9 cellular contexts compared by ENCODE assay signal in the genomic region with DNA sequence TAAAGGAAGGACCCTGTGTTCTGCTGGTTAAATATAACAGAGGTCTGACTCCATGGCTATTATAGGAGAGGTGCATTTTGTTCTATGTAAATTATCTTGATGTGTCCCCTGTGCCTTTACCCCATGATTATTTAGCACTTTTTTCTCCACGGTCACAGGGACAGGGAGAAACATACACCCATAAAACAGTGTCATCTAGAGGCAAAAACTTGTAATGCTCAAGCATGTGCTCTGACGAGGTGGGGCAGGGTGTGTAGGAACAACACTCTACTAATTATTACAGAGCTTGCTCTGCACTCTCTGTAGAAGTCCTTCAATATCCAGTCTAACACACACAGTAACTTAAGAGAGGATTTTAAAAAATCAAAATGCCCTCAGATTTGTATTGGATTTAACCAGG.
A peak's percentile ranks its signal among the peaks of the same experiment; 100 is the strongest.
DNase-seq lines count a peak whose midpoint lies in the region; ATAC-seq and TF ChIP-seq lines count a peak whose summit lies in the region.
"Had no signal": no experiment of that assay in that cellular context is flagged by ENCODE, and none has a peak within 500 bp of the region (broad histone marks: within the 10 kb centered on the region; RNA-seq: fewer than 3 reads in every experiment).

No MANE protein-coding gene starts in this region.

- H3K27ac Mint-ChIP-seq in GM23338, result no peak overlapping the region
- H3K27ac Mint-ChIP-seq: activated T-cell treated with anti-CD3 and anti-CD28 coated beads, Interleukin-2, amount 50 U/mL, for 24 hours had no signal

- no peaks in the 10 kb centered on the region for H3K27me3 ChIP-seq in AG04450 (ENCODE audit: control insufficient read depth, insufficient read depth, low read length)
- H3K27me3 ChIP-seq in GM23338 (ENCODE audit: insufficient read depth), result no peaks in the 10 kb centered on the region
- no peaks in the 10 kb centered on the region for H3K27me3 ChIP-seq in WERI-Rb-1 (ENCODE audit: insufficient read depth, low read depth, severe bottlenecking)
- H3K27me3 ChIP-seq in H7 (ENCODE audit: control insufficient read depth, insufficient read depth, low read length), result no peaks in the 10 kb centered on the region

- H3K36me3 ChIP-seq in GM23338 (ENCODE audit: insufficient read depth), result no peaks in the 10 kb centered on the region
- H3K36me3 ChIP-seq in WERI-Rb-1, result peaks cover 4% of the 10 kb centered on the region
- no peaks in the 10 kb centered on the region for H3K36me3 ChIP-seq in H7 (replicated peaks; ENCODE audit: control insufficient read depth, insufficient read depth, low read length)

- POLR2A ChIA-PET in AG04450 (lab: Yijun Ruan, JAX), result no interaction called here

- ATAC-seq in GM23338, result peak; percentile 14
- ATAC-seq in HG03095 (IDR thresholded peaks at IDR 0.05; ENCODE audit: unreplicated experiment), result no peak

- H3K4me3 ChIP-seq in AG04450 (ENCODE audit: low read depth, low read length) (no peak overlapping the region), GM23338 (no peak overlapping the region), WERI-Rb-1 (ENCODE audit: low read depth, low read length) (no peak overlapping the region), H7 (ENCODE audit: insufficient read depth, low read depth, low read length) (no peak overlapping the region)

- CTCF ChIA-PET in AG04450 (lab: Charles Lee), result no interaction called here

- no peak for DNase-seq in AG04450 (ENCODE audit: low read depth, low spot score)
- DNase-seq in GM23338 (ENCODE audit: low spot score), result no peak
- DNase-seq in WERI-Rb-1, result no peak
- DNase-seq in kidney tubule cell (ENCODE audit: low spot score), result peak; percentile 53
- no peak for DNase-seq in NCI-H1092 (lab: John Stamatoyannopoulos, UW)
- no peak for DNase-seq in H7
- DNase-seq in DMS79 (lab: John Stamatoyannopoulos, UW), result no peak
- DNase-seq: activated T-cell treated with anti-CD3 and anti-CD28 coated beads, Interleukin-2, amount 50 U/mL, for 24 hours had no signal

- H3K27ac ChIP-seq in AG04450 (ENCODE audit: low read depth, low read length), result no peak overlapping the region
- H3K27ac ChIP-seq in GM23338 (ENCODE audit: low read depth), result no peak overlapping the region
- no peak overlapping the region for H3K27ac ChIP-seq in WERI-Rb-1

- H3K9me2 ChIP-seq in GM23338 (ENCODE audit: insufficient read depth), result no peaks in the 10 kb centered on the region

- H4K20me1 ChIP-seq in GM23338 (replicated peaks; ENCODE audit: insufficient read depth), result peaks cover under 1% of the 10 kb centered on the region; the same call in 1 of the 2 replicates

- no peak overlapping the region for H3K4me3 Mint-ChIP-seq in GM23338
- H3K4me3 Mint-ChIP-seq: activated T-cell treated with anti-CD3 and anti-CD28 coated beads, Interleukin-2, amount 50 U/mL, for 24 hours had no signal

- H3K9me3 ChIP-seq in AG04450 (ENCODE audit: control insufficient read depth, insufficient read depth, low read length), result no peaks in the 10 kb centered on the region
- H3K9me3 ChIP-seq in WERI-Rb-1 (ENCODE audit: severe bottlenecking), result no peaks in the 10 kb centered on the region

- H3K36me3 Mint-ChIP-seq in GM23338 (ENCODE audit: low read depth), result peaks cover 10% of the 10 kb centered on the region

- peaks cover 4% of the 10 kb centered on the region for H3K27me3 Mint-ChIP-seq in GM23338 (ENCODE audit: insufficient read depth, low read depth, poor library complexity)
- H3K27me3 Mint-ChIP-seq: activated T-cell treated with anti-CD3 and anti-CD28 coated beads, Interleukin-2, amount 50 U/mL, for 24 hours had no signal

- peaks cover 34% of the 10 kb centered on the region for H3K4me1 ChIP-seq in GM23338 (ENCODE audit: insufficient read depth)

- TF ChIP-seq CTCF in AG04450 (IDR thresholded peaks at IDR 0.05; ENCODE audit: low read depth, low read length) (0 out of 2 replicates have a peak, but pooled peaks have one; percentile 5), GM23338 (conservative IDR thresholded peaks at IDR 0.05; ENCODE audit: low read depth in 2 of 2) (peak; percentile 34 to 63; a peak in 3 of 4 replicates), WERI-Rb-1 (IDR thresholded peaks at IDR 0.05; ENCODE audit: low read depth, low read length) (peak; percentile 64)

- no peak overlapping the region for H2AFZ ChIP-seq in GM23338

- peaks cover 92% of the 10 kb centered on the region for H3K79me2 ChIP-seq in GM23338 (replicated peaks; ENCODE audit: insufficient read depth)

- no peaks in the 10 kb centered on the region for H3F3A ChIP-seq in GM23338 (replicated peaks; ENCODE audit: low read depth)

- peaks cover 48% of the 10 kb centered on the region for H3K4me1 Mint-ChIP-seq in GM23338

- H3K9me3 Mint-ChIP-seq in GM23338, result no peaks in the 10 kb centered on the region; the same call in 2 of the 3 replicates
- H3K9me3 Mint-ChIP-seq: activated T-cell treated with anti-CD3 and anti-CD28 coated beads, Interleukin-2, amount 50 U/mL, for 24 hours had no signal

- H3K4me2 ChIP-seq in GM23338, result no peak overlapping the region

TF ChIP-seq in GM23338, 12 proteins besides CTCF, POLR2A, EP300 and RAD21:
- TF ChIP-seq, protein P1, sequence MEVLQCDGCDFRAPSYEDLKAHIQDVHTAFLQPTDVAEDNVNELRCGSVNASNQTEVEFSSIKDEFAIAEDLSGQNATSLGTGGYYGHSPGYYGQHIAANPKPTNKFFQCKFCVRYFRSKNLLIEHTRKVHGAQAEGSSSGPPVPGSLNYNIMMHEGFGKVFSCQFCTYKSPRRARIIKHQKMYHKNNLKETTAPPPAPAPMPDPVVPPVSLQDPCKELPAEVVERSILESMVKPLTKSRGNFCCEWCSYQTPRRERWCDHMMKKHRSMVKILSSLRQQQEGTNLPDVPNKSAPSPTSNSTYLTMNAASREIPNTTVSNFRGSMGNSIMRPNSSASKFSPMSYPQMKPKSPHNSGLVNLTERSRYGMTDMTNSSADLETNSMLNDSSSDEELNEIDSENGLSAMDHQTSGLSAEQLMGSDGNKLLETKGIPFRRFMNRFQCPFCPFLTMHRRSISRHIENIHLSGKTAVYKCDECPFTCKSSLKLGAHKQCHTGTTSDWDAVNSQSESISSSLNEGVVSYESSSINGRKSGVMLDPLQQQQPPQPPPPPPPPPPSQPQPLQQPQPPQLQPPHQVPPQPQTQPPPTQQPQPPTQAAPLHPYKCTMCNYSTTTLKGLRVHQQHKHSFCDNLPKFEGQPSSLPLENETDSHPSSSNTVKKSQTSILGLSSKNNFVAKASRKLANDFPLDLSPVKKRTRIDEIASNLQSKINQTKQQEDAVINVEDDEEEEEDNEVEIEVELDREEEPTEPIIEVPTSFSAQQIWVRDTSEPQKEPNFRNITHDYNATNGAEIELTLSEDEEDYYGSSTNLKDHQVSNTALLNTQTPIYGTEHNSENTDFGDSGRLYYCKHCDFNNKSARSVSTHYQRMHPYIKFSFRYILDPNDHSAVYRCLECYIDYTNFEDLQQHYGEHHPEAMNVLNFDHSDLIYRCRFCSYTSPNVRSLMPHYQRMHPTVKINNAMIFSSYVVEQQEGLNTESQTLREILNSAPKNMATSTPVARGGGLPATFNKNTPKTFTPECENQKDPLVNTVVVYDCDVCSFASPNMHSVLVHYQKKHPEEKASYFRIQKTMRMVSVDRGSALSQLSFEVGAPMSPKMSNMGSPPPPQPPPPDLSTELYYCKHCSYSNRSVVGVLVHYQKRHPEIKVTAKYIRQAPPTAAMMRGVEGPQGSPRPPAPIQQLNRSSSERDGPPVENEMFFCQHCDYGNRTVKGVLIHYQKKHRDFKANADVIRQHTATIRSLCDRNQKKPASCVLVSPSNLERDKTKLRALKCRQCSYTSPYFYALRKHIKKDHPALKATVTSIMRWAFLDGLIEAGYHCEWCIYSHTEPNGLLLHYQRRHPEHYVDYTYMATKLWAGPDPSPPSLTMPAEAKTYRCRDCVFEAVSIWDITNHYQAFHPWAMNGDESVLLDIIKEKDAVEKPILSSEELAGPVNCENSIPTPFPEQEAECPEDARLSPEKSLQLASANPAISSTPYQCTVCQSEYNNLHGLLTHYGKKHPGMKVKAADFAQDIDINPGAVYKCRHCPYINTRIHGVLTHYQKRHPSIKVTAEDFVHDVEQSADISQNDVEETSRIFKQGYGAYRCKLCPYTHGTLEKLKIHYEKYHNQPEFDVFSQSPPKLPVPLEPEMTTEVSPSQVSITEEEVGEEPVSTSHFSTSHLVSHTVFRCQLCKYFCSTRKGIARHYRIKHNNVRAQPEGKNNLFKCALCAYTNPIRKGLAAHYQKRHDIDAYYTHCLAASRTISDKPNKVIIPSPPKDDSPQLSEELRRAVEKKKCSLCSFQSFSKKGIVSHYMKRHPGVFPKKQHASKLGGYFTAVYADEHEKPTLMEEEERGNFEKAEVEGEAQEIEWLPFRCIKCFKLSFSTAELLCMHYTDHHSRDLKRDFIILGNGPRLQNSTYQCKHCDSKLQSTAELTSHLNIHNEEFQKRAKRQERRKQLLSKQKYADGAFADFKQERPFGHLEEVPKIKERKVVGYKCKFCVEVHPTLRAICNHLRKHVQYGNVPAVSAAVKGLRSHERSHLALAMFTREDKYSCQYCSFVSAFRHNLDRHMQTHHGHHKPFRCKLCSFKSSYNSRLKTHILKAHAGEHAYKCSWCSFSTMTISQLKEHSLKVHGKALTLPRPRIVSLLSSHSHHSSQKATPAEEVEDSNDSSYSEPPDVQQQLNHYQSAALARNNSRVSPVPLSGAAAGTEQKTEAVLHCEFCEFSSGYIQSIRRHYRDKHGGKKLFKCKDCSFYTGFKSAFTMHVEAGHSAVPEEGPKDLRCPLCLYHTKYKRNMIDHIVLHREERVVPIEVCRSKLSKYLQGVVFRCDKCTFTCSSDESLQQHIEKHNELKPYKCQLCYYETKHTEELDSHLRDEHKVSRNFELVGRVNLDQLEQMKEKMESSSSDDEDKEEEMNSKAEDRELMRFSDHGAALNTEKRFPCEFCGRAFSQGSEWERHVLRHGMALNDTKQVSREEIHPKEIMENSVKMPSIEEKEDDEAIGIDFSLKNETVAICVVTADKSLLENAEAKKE (CRISPR knock-in tag; IDR thresholded peaks at IDR 0.05), result no peak
- TF ChIP-seq CREB1 (CRISPR knock-in tag; IDR thresholded peaks at IDR 0.05; ENCODE audit: low read depth), result no peak

Comparison
In these comparisons a context has a peak if more than half of its experiments do, and no peak if none do; other contexts are left out.
1. CTCF ChIP-seq: peak in every context shown above with its lines; median percentile 64 in WERI-Rb-1; 48 in GM23338; 5 in AG04450.